In genomic region chr9:7121055-7121454, GRCh38 we compare ENCODE assay signal across 1 cellular context.
TF ChIP-seq lines count a peak whose summit lies in the region.

No MANE protein-coding gene starts in this region.

TF ChIP-seq in K562, 482 proteins besides CTCF, POLR2A, EP300 and RAD21 (continued from another document and continues in another):
- peak; percentile 50; the same call in 1 of the 2 replicates for TF ChIP-seq TEAD4 (IDR thresholded peaks at IDR 0.05; ENCODE audit: low read length)
- TF ChIP-seq TEAD4 (CRISPR knock-in tag; IDR thresholded peaks at IDR 0.05; ENCODE audit: borderline replicate concordance): no peak
- TF ChIP-seq TSC22D4 (tag; IDR thresholded peaks at IDR 0.05): no peak
- no peak for TF ChIP-seq BCOR (IDR thresholded peaks at IDR 0.05)
- no peak for TF ChIP-seq PYGO2 (tag; IDR thresholded peaks at IDR 0.05)
- no peak for TF ChIP-seq POLR2H (tag; IDR thresholded peaks at IDR 0.05; ENCODE audit: low read depth)
- TF ChIP-seq KDM1A (IDR thresholded peaks at IDR 0.05): peak; percentile 53 to 65; a peak in 2 of 4 replicates
- TF ChIP-seq PHF21A (IDR thresholded peaks at IDR 0.05; ENCODE audit: borderline replicate concordance, low read depth): no peak
- TF ChIP-seq C11orf30 (IDR thresholded peaks at IDR 0.05; ENCODE audit: low read depth): no peak
- no peak for TF ChIP-seq ZNF274 (IDR thresholded peaks at IDR 0.05; ENCODE audit: borderline replicate concordance, low read depth, low read length)
- no peak for TF ChIP-seq ZNF143 (CRISPR knock-in tag; IDR thresholded peaks at IDR 0.05)
- TF ChIP-seq NFE2 (IDR thresholded peaks at IDR 0.05; ENCODE audit: low read depth): peak; percentile 13; the same call in 1 of the 2 replicates
- no peak for TF ChIP-seq CREBBP (IDR thresholded peaks at IDR 0.05; ENCODE audit: low read depth, low read length)
- TF ChIP-seq, protein P1, sequence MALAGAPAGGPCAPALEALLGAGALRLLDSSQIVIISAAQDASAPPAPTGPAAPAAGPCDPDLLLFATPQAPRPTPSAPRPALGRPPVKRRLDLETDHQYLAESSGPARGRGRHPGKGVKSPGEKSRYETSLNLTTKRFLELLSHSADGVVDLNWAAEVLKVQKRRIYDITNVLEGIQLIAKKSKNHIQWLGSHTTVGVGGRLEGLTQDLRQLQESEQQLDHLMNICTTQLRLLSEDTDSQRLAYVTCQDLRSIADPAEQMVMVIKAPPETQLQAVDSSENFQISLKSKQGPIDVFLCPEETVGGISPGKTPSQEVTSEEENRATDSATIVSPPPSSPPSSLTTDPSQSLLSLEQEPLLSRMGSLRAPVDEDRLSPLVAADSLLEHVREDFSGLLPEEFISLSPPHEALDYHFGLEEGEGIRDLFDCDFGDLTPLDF (CRISPR knock-in tag; IDR thresholded peaks at IDR 0.05): no peak
- no peak for TF ChIP-seq ZBTB34 (CRISPR knock-in tag; IDR thresholded peaks at IDR 0.05)
- TF ChIP-seq MAFK (IDR thresholded peaks at IDR 0.05; ENCODE audit: low read length): no peak
- no peak for TF ChIP-seq RBM34 (IDR thresholded peaks at IDR 0.05; ENCODE audit: borderline replicate concordance, insufficient read depth, low read length)
- TF ChIP-seq SAFB2 (IDR thresholded peaks at IDR 0.05; ENCODE audit: borderline replicate concordance, low read depth, low read length, severe bottlenecking): no peak
- no peak for TF ChIP-seq TRIM28 (IDR thresholded peaks at IDR 0.05)
- no peak for TF ChIP-seq ZNF695 (CRISPR knock-in tag; IDR thresholded peaks at IDR 0.05)
- no peak for TF ChIP-seq ZNF778 (CRISPR knock-in tag; IDR thresholded peaks at IDR 0.05)
- peak; percentile 75 for TF ChIP-seq SPI1 (IDR thresholded peaks at IDR 0.05; ENCODE audit: borderline replicate concordance, low read depth, low read length)
- peak; percentile 82 for TF ChIP-seq FOSL1 (tag; conservative IDR thresholded peaks at IDR 0.05)
- no peak for TF ChIP-seq MYNN (IDR thresholded peaks at IDR 0.05)
- TF ChIP-seq MYNN (CRISPR knock-in tag; IDR thresholded peaks at IDR 0.05): no peak
- TF ChIP-seq POLR2AphosphoS5 (IDR thresholded peaks at IDR 0.05; ENCODE audit: control insufficient read depth, insufficient read depth, low read depth, low read length): no peak
- no peak for TF ChIP-seq POLR3A (IDR thresholded peaks at IDR 0.05; ENCODE audit: borderline replicate concordance, extremely low read depth, insufficient read depth, insufficient read length)
- no peak for TF ChIP-seq IFI16 (CRISPR knock-in tag; IDR thresholded peaks at IDR 0.05)
- TF ChIP-seq SMAD1 (IDR thresholded peaks at IDR 0.05; ENCODE audit: low read depth, low read length, partially characterized antibody): no peak
- TF ChIP-seq, protein P2, sequence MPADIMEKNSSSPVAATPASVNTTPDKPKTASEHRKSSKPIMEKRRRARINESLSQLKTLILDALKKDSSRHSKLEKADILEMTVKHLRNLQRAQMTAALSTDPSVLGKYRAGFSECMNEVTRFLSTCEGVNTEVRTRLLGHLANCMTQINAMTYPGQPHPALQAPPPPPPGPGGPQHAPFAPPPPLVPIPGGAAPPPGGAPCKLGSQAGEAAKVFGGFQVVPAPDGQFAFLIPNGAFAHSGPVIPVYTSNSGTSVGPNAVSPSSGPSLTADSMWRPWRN (IDR thresholded peaks at IDR 0.05; ENCODE audit: low read depth): peak; percentile 84; the same call in 1 of the 2 replicates
- TF ChIP-seq IRF9 (tag; IDR thresholded peaks at IDR 0.05): no peak
- no peak for TF ChIP-seq MEF2D (tag; conservative IDR thresholded peaks at IDR 0.05; ENCODE audit: low read depth)
- TF ChIP-seq ZNF785 (CRISPR knock-in tag; IDR thresholded peaks at IDR 0.05): no peak
- no peak for TF ChIP-seq FOXP4 (CRISPR knock-in tag; IDR thresholded peaks at IDR 0.05; ENCODE audit: borderline replicate concordance)
- TF ChIP-seq ZNF644 (tag; IDR thresholded peaks at IDR 0.05; ENCODE audit: low read depth): no peak
- TF ChIP-seq GABPA (tag; conservative IDR thresholded peaks at IDR 0.05; ENCODE audit: low read depth): no peak
- TF ChIP-seq, protein P3, sequence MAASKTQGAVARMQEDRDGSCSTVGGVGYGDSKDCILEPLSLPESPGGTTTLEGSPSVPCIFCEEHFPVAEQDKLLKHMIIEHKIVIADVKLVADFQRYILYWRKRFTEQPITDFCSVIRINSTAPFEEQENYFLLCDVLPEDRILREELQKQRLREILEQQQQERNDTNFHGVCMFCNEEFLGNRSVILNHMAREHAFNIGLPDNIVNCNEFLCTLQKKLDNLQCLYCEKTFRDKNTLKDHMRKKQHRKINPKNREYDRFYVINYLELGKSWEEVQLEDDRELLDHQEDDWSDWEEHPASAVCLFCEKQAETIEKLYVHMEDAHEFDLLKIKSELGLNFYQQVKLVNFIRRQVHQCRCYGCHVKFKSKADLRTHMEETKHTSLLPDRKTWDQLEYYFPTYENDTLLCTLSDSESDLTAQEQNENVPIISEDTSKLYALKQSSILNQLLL (CRISPR knock-in tag; IDR thresholded peaks at IDR 0.05; ENCODE audit: borderline replicate concordance): no peak
- no peak for TF ChIP-seq ZNF175 (CRISPR knock-in tag; IDR thresholded peaks at IDR 0.05; ENCODE audit: low read depth)
- peak; percentile 38; the same call in 1 of the 2 replicates for TF ChIP-seq SMARCE1 (IDR thresholded peaks at IDR 0.05)
- TF ChIP-seq SAP30 (IDR thresholded peaks at IDR 0.05; ENCODE audit: borderline replicate concordance, insufficient read depth, low read depth, low read length, poor library complexity, severe bottlenecking): no peak
- peak; percentile 28; the same call in 1 of the 2 replicates for TF ChIP-seq CBFA2T3 (IDR thresholded peaks at IDR 0.05)
- no peak for TF ChIP-seq SIN3A (IDR thresholded peaks at IDR 0.05; ENCODE audit: borderline replicate concordance in 2 of 2, control insufficient read depth in 1 of 2, low read depth in 2 of 2, low read length in 2 of 2)
- TF ChIP-seq SP1 (CRISPR knock-in tag; IDR thresholded peaks at IDR 0.05): no peak
- no peak for TF ChIP-seq ZNF589 (CRISPR knock-in tag; IDR thresholded peaks at IDR 0.05; ENCODE audit: low read depth)
- TF ChIP-seq PKNOX1 (IDR thresholded peaks at IDR 0.05): peak; percentile 66
- TF ChIP-seq, protein P4, sequence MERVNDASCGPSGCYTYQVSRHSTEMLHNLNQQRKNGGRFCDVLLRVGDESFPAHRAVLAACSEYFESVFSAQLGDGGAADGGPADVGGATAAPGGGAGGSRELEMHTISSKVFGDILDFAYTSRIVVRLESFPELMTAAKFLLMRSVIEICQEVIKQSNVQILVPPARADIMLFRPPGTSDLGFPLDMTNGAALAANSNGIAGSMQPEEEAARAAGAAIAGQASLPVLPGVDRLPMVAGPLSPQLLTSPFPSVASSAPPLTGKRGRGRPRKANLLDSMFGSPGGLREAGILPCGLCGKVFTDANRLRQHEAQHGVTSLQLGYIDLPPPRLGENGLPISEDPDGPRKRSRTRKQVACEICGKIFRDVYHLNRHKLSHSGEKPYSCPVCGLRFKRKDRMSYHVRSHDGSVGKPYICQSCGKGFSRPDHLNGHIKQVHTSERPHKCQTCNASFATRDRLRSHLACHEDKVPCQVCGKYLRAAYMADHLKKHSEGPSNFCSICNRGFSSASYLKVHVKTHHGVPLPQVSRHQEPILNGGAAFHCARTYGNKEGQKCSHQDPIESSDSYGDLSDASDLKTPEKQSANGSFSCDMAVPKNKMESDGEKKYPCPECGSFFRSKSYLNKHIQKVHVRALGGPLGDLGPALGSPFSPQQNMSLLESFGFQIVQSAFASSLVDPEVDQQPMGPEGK (CRISPR knock-in tag; IDR thresholded peaks at IDR 0.05; ENCODE audit: borderline replicate concordance): no peak
- TF ChIP-seq GTF2A2 (tag; IDR thresholded peaks at IDR 0.05): no peak
